In genomic region chr4:2339458-2340271, GRCh38 we compare ENCODE assay signal across 1 cellular context.
TF ChIP-seq lines count a peak whose summit lies in the region.

No MANE protein-coding gene starts in this region.

TF ChIP-seq in WTC11, 78 proteins besides CTCF, POLR2A, EP300 and RAD21:
- peak; percentile 22; the same call in 1 of the 2 replicates for TF ChIP-seq FOXP4 (CRISPR knock-in tag; IDR thresholded peaks at IDR 0.05)
- no peak for TF ChIP-seq MLX (CRISPR knock-in tag; IDR thresholded peaks at IDR 0.05)
- 0 out of 2 replicates have a peak, but pooled peaks have one; percentile 28 for TF ChIP-seq FOXP1 (CRISPR knock-in tag; IDR thresholded peaks at IDR 0.05; ENCODE audit: borderline replicate concordance)
- no peak for TF ChIP-seq ELF4 (CRISPR knock-in tag; IDR thresholded peaks at IDR 0.05; ENCODE audit: low read depth)
- TF ChIP-seq FOXJ3 (CRISPR knock-in tag; IDR thresholded peaks at IDR 0.05; ENCODE audit: borderline replicate concordance), result no peak
- no peak for TF ChIP-seq ZNF512 (CRISPR knock-in tag; IDR thresholded peaks at IDR 0.05; ENCODE audit: borderline replicate concordance)
- TF ChIP-seq ZBTB43 (CRISPR knock-in tag; IDR thresholded peaks at IDR 0.05), result no peak
- TF ChIP-seq PREB (CRISPR knock-in tag; IDR thresholded peaks at IDR 0.05; ENCODE audit: borderline replicate concordance), result no peak
- TF ChIP-seq ATF3 (CRISPR knock-in tag; conservative IDR thresholded peaks at IDR 0.05), result no peak
